8 cellular contexts compared by ENCODE assay signal in the genomic region with DNA sequence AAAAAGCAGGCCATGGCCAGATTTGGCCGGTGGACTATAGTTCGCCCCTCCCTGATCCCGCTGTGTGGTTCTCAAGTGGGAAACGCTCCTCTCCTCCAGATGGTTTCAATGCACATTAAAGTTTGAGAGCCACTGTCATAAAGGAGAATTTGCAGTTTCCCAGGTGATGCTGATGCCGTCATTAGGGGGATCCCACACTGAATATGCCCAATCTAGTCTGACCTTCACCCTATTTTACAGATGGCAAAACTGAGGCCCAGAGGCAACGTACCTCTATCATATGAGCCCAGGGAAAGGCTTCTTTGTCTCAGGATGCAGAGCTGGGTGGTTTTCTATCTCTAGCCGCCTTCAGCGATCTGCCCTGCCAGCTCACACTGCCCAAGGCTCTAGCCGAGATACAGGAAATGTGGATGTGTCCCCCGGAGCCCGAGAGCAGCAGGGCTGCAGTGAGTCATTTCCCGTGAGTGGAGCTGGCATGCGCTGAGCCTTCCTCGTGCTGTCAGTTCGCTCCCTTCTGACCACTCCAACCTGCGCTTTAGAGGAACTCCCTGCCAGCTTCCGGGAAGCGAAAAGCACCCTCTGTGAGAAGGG.
DNase-seq lines count a peak whose midpoint lies in the region; ATAC-seq, FAIRE-seq and TF ChIP-seq lines count a peak whose summit lies in the region.

No MANE protein-coding gene starts in this region.

- peak; percentile 25 for TF ChIP-seq POLR2A in right lobe of liver (IDR thresholded peaks at IDR 0.05)

- DNase-seq in CD4-positive, alpha-beta memory T cell = peak; percentile 58 to 90 (median 62)
- DNase-seq in HTR-8/SVneo (ENCODE audit: insufficient read length, low spot score) (peak; percentile 84), WTC11 (ENCODE audit: low spot score) (peak; percentile 17), mammary epithelial cell (peak; percentile 94), right lobe of liver (peak; percentile 66 to 80 (median 77)), NCI-H524 (lab: John Stamatoyannopoulos, UW) (no peak)
- DNase-seq in stimulated activated CD8-positive, alpha-beta memory T cell treated with anti-CD3 and anti-CD28 coated beads, Interleukin-15, amount 100 ng/mL, for 1 hour (ENCODE audit: low read depth) = peak; percentile 47

- peak overlapping the region; percentile 90 to 97 (median 96) for H3K27ac Mint-ChIP-seq in CD4-positive, alpha-beta memory T cell
- peak overlapping the region; percentile 69; the same call in 1 of the 2 replicates for H3K27ac Mint-ChIP-seq in WTC11

- H3K4me2 ChIP-seq in mammary epithelial cell (ENCODE audit: insufficient read depth, low read depth, low read length) = no peak overlapping the region

- H4K20me1 ChIP-seq in mammary epithelial cell (ENCODE audit: insufficient read depth, low read length) = no peaks in the 10 kb centered on the region

- dilution Hi-C loops in mammary epithelial cell (cut with HindIII; ENCODE audit: low sequenced_read_pairs) = no loop called here

- in situ Hi-C loops in mammary epithelial cell (cut with MboI; ENCODE audit: low sequenced_read_pairs in 2 of 2) = no loop called here

- 28% methylated on average over 14 of the region's 18 CpGs for WGBS in mammary epithelial cell (ENCODE audit: low coverage, missing lambda C conversion rate)
- WGBS in right lobe of liver (ENCODE audit: insufficient coverage, low coverage, low lambda C conversion rate, missing lambda C conversion rate) = 45% methylated on average over 9 of the region's 18 CpGs

- H3K9me3 ChIP-seq in CD4-positive, alpha-beta memory T cell (ENCODE audit: control insufficient read depth in 1 of 2, low read length in 2 of 2) = no peaks in the 10 kb centered on the region
- no peaks in the 10 kb centered on the region for H3K9me3 ChIP-seq in mammary epithelial cell (replicated peaks; ENCODE audit: insufficient read depth, low read length)
- no peaks in the 10 kb centered on the region for H3K9me3 ChIP-seq in right lobe of liver

- H3K9me3 Mint-ChIP-seq in CD4-positive, alpha-beta memory T cell = no peaks in the 10 kb centered on the region
- H3K9me3 Mint-ChIP-seq in WTC11 = no peaks in the 10 kb centered on the region

- intact Hi-C loops in CD4-positive, alpha-beta memory T cell (cut with micrococcal nuclease) = loop anchor here (1.0 to 5.0 kb wide), 4 partner anchors 8 to 117 kb away; no protein-coding TSS in a partner anchor
- intact Hi-C loops in mammary epithelial cell (cut with micrococcal nuclease) (loop anchor here (5.0 kb wide), 1 partner anchor 108 kb away; no protein-coding TSS in a partner anchor), right lobe of liver (cut with DNase I) (no loop called here)

- H3K36me3 Mint-ChIP-seq in CD4-positive, alpha-beta memory T cell = peaks cover 0 to 1% of the 10 kb centered on the region in 2 donors
- no peaks in the 10 kb centered on the region for H3K36me3 Mint-ChIP-seq in WTC11

- H3K27me3 ChIP-seq in CD4-positive, alpha-beta memory T cell (ENCODE audit: insufficient read depth, low read length) = no peaks in the 10 kb centered on the region
- H3K27me3 ChIP-seq in mammary epithelial cell (ENCODE audit: insufficient read depth, low read length) (no peaks in the 10 kb centered on the region), right lobe of liver (no peaks in the 10 kb centered on the region)

- CTCF ChIA-PET in CD4-positive, alpha-beta memory T cell (lab: Charles Lee; ENCODE audit: partially characterized antibody) = interaction anchor here (1.1 to 2.4 kb wide), 7 partner anchors 9 to 120 kb away, joined by 3 to 11 read pairs (median 5); no protein-coding TSS in a partner anchor
- CTCF ChIA-PET in WTC11 (lab: Charles Lee) = no interaction called here
- CTCF ChIA-PET in mammary epithelial cell (lab: Charles Lee; ENCODE audit: low non-redundant PET) = no interaction called here

- no peaks in the 10 kb centered on the region for H3K27me3 Mint-ChIP-seq in CD4-positive, alpha-beta memory T cell
- no peaks in the 10 kb centered on the region for H3K27me3 Mint-ChIP-seq in WTC11 (ENCODE audit: low read depth)

- TF ChIP-seq CTCF in WTC11 (IDR thresholded peaks at IDR 0.05) (no peak), mammary epithelial cell (conservative IDR thresholded peaks at IDR 0.05 in 1 of 2, IDR thresholded peaks at IDR 0.05 in 1 of 2; ENCODE audit: extremely low read depth in 1 of 2, insufficient read depth in 1 of 2, low read depth in 1 of 2, low read length in 2 of 2) (no peak), right lobe of liver (IDR thresholded peaks at IDR 0.05) (no peak)

- no peak overlapping the region for H3K9ac ChIP-seq in mammary epithelial cell (ENCODE audit: insufficient read depth, low read length)

- H3K36me3 ChIP-seq in CD4-positive, alpha-beta memory T cell (ENCODE audit: insufficient read depth, low read length) = no peaks in the 10 kb centered on the region
- H3K36me3 ChIP-seq in mammary epithelial cell (ENCODE audit: insufficient read depth, low read length) (no peaks in the 10 kb centered on the region), right lobe of liver (peaks cover 0 to 4% (median 0%) of the 10 kb centered on the region in 4 donors)

- FAIRE-seq in HTR-8/SVneo (lab: Jason Lieb, UNC) = peak; percentile 80

- ATAC-seq in GM21423 (IDR thresholded peaks at IDR 0.05; ENCODE audit: unreplicated experiment) (peak; percentile 58), WTC11 (peak; percentile 43), right lobe of liver (peak; percentile 70 to 83 (median 78))

- POLR2A ChIA-PET in CD4-positive, alpha-beta memory T cell (lab: Charles Lee; ENCODE audit: partially characterized antibody) = interaction anchor here (0.6 to 8.1 kb wide), 18 partner anchors 9 to 904 kb away, joined by 3 to 101 read pairs (median 6); partner anchors contain the start of gene SMAD7
- POLR2A ChIA-PET in WTC11 (lab: Charles Lee) = no interaction called here

- H3K4me1 ChIP-seq in CD4-positive, alpha-beta memory T cell (ENCODE audit: insufficient read depth, low read length) = peaks cover 100% of the 10 kb centered on the region
- H3K4me1 ChIP-seq in mammary epithelial cell (ENCODE audit: insufficient read depth, low read length) (peaks cover 53% of the 10 kb centered on the region), right lobe of liver (peaks cover 0 to 4% (median 0%) of the 10 kb centered on the region in 4 donors)

- peak overlapping the region; percentile 74 for H3K27ac ChIP-seq in CD4-positive, alpha-beta memory T cell (ENCODE audit: low read depth, low read length)
- H3K27ac ChIP-seq in mammary epithelial cell (ENCODE audit: insufficient read depth, low read depth, low read length) (peak overlapping the region; percentile 20), right lobe of liver (peak overlapping the region in 1 of 3 donors; percentile 76)

- peak overlapping the region; percentile 81 to 98 (median 90) for H3K4me3 Mint-ChIP-seq in CD4-positive, alpha-beta memory T cell
- no peak overlapping the region for H3K4me3 Mint-ChIP-seq in WTC11

- BruUV-seq in mammary epithelial cell (replicated peaks; lab: Mats Ljungman, UMichigan) = no TSS peak

- H2AFZ ChIP-seq in mammary epithelial cell (ENCODE audit: low read depth, low read length) = no peak overlapping the region

- H3K4me1 Mint-ChIP-seq in CD4-positive, alpha-beta memory T cell = peaks cover 59 to 100% (median 79%) of the 10 kb centered on the region in 4 donors
- peaks cover 54% of the 10 kb centered on the region for H3K4me1 Mint-ChIP-seq in WTC11

- H3K4me3 ChIP-seq in CD4-positive, alpha-beta memory T cell (ENCODE audit: low read length in 2 of 2) = peak overlapping the region; percentile 42 to 54
- H3K4me3 ChIP-seq in mammary epithelial cell (replicated peaks in 1 of 3; ENCODE audit: insufficient read depth in 1 of 3, low read depth in 2 of 3, low read length in 3 of 3) (no peak overlapping the region), right lobe of liver (peak overlapping the region in 2 of 3 donors; percentile 5 to 7)

- H3K79me2 ChIP-seq in mammary epithelial cell (ENCODE audit: insufficient read depth, low read length) = no peaks in the 10 kb centered on the region

TF ChIP-seq in WTC11, 78 proteins besides CTCF, POLR2A, EP300 and RAD21:
- TF ChIP-seq ZNF263 (CRISPR knock-in tag; IDR thresholded peaks at IDR 0.05; ENCODE audit: low read depth) = no peak
- TF ChIP-seq CBFB (CRISPR knock-in tag; IDR thresholded peaks at IDR 0.05; ENCODE audit: low read depth) = 0 out of 2 replicates have a peak, but pooled peaks have one; percentile 36
- 0 out of 2 replicates have a peak, but pooled peaks have one; percentile 28 for TF ChIP-seq ZBTB21 (CRISPR knock-in tag; IDR thresholded peaks at IDR 0.05; ENCODE audit: borderline replicate concordance)
- TF ChIP-seq ZNF232 (CRISPR knock-in tag; IDR thresholded peaks at IDR 0.05) = no peak

Comparison
In these comparisons a context has a peak if more than half of its experiments do, and no peak if none do; other contexts are left out.
1. DNase-seq: peak in CD4-positive, alpha-beta memory T cell (5 of 5), HTR-8/SVneo (single experiment), WTC11 (single experiment), mammary epithelial cell (single experiment), right lobe of liver (3 of 3) and stimulated activated CD8-positive, alpha-beta memory T cell treated with anti-CD3 and anti-CD28 coated beads, Interleukin-15, amount 100 ng/mL, for 1 hour (single experiment); none in NCI-H524 (0 of 2).
2. H3K4me3 ChIP-seq: peak in CD4-positive, alpha-beta memory T cell (2 of 2) and right lobe of liver (2 of 3); none in mammary epithelial cell (0 of 3).
3. intact Hi-C loops: an anchor here in CD4-positive, alpha-beta memory T cell (1.0 to 5.0 kb wide) and mammary epithelial cell (5.0 kb wide); none called in right lobe of liver.
4. Peak in every context shown above with its lines, with median percentiles within 50 percentile points of each other: ATAC-seq.